Comparison of ENCODE assay signal across 8 cellular contexts in the genomic region with DNA sequence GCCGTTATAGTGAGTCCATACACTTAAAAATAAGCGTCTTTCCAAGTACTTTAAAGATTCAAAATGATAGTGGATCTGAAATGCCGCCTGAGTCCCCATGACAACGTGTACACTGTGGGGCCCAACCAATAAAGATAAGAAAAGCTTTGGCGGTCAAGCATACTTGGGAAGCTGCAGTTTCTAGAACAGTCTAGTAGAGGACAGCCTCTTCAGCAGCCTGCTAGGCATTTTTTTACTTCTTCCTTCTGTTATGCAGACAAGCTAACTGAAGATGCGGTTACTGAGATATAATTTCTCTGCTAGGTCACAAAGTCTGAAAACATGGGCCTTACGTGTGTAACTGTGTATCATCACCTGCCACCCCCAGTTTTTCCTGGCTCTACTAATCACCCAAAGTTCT. TPM values are rescaled to one million over a fixed set of nuclear protein-coding genes. Genes with fewer than 3 reads are reported as not detected.
DNase-seq lines count a peak whose midpoint lies in the region; ATAC-seq, FAIRE-seq and TF ChIP-seq lines count a peak whose summit lies in the region.

No MANE protein-coding gene starts in this region.

- peak; percentile 19 for ATAC-seq in GM21360 (IDR thresholded peaks at IDR 0.05; ENCODE audit: unreplicated experiment)

- TF ChIP-seq CTCF in C4-2B (conservative IDR thresholded peaks at IDR 0.05) (no peak), bronchial epithelial cell (IDR thresholded peaks at IDR 0.05; ENCODE audit: insufficient read depth, low read length, severe bottlenecking) (no peak)

- FAIRE-seq in bronchial epithelial cell (lab: Jason Lieb, UNC) (no peak), urothelium cell line (lab: Jason Lieb, UNC) (no peak), RCC 7860 (lab: Jason Lieb, UNC) (no peak)

- DNase-seq in Kasumi-1 (lab: John Stamatoyannopoulos, UW) (peak; percentile 53 to 67), bronchial epithelial cell (ENCODE audit: low read depth) (no peak), medulla oblongata (ENCODE audit: extremely low spot score) (peak; percentile 17), urothelium cell line (ENCODE audit: low spot score) (peak; percentile 3), RCC 7860 (ENCODE audit: low spot score) (no peak), cortex of kidney (lab: John Stamatoyannopoulos, UW) (no peak)

- no peaks in the 10 kb centered on the region for H3K36me3 ChIP-seq in bronchial epithelial cell (ENCODE audit: control insufficient read depth, insufficient read depth, low read length)

- H3K4me3 ChIP-seq in bronchial epithelial cell (ENCODE audit: low read depth, low read length) = peak overlapping the region; percentile 65

- peak overlapping the region; percentile 78 for H3K27ac ChIP-seq in C4-2B

- no peaks in the 10 kb centered on the region for H3K27me3 ChIP-seq in bronchial epithelial cell (ENCODE audit: control insufficient read depth, insufficient read depth, low read length)

RNA-seq across cellular contexts. Expression of a gene that starts 0.4 kb away (rescaled TPM):
- 7.6 and 8.4 TPM in 2 replicates for total RNA-seq in bronchial epithelial cell

Comparison
In these comparisons a context has a peak if more than half of its experiments do, and no peak if none do; other contexts are left out.
1. DNase-seq: peak in Kasumi-1 (2 of 2), medulla oblongata (single experiment) and urothelium cell line (single experiment); none in bronchial epithelial cell (single experiment), RCC 7860 (single experiment) and cortex of kidney (single experiment).